1 cellular context compared by ENCODE assay signal in genomic region chr3:42502429-42503250, GRCh38.
TF ChIP-seq lines count a peak whose summit lies in the region.

TSS of gene VIPR1 (plus strand) at chr3:42502643. CDS start at chr3:42502736, 93 bp downstream.

TF ChIP-seq in K562, 482 proteins besides CTCF, POLR2A, EP300 and RAD21 (continued from another document and continues in another):
- peak; percentile 99 for TF ChIP-seq NFYB (IDR thresholded peaks at IDR 0.05; ENCODE audit: extremely low read depth, insufficient read length)
- TF ChIP-seq MCM3 (IDR thresholded peaks at IDR 0.05), result no peak
- no peak for TF ChIP-seq HMG20A (CRISPR knock-in tag; conservative IDR thresholded peaks at IDR 0.05)
- TF ChIP-seq RREB1 (CRISPR knock-in tag; IDR thresholded peaks at IDR 0.05), result 0 out of 2 replicates have a peak, but pooled peaks have one; percentile 50
- TF ChIP-seq AFF1 (IDR thresholded peaks at IDR 0.05; ENCODE audit: low read depth in 1 of 2, partially characterized antibody in 2 of 2), result no peak
- no peak for TF ChIP-seq CCNT2 (IDR thresholded peaks at IDR 0.05; ENCODE audit: borderline replicate concordance, extremely low read depth, insufficient read length, low read depth, low read length)
- no peak for TF ChIP-seq RAD51 (IDR thresholded peaks at IDR 0.05; ENCODE audit: borderline replicate concordance, low read depth)
- TF ChIP-seq ATF1 (CRISPR knock-in tag; IDR thresholded peaks at IDR 0.05), result no peak
- peak; percentile 47; the same call in 1 of the 2 replicates for TF ChIP-seq ATF1 (tag; IDR thresholded peaks at IDR 0.05)
- no peak for TF ChIP-seq RFX1 (IDR thresholded peaks at IDR 0.05)
- no peak for TF ChIP-seq ZKSCAN3 (CRISPR knock-in tag; IDR thresholded peaks at IDR 0.05)
- TF ChIP-seq CTCFL (IDR thresholded peaks at IDR 0.05; ENCODE audit: borderline replicate concordance, insufficient read depth, low read depth, low read length, poor library complexity, severe bottlenecking), result peak; percentile 3
- no peak for TF ChIP-seq ZNF609 (CRISPR knock-in tag; IDR thresholded peaks at IDR 0.05; ENCODE audit: borderline replicate concordance)
- no peak for TF ChIP-seq PRDM10 (IDR thresholded peaks at IDR 0.05; ENCODE audit: partially characterized antibody)
- TF ChIP-seq CSDE1 (IDR thresholded peaks at IDR 0.05), result no peak
- TF ChIP-seq NR2F6 (CRISPR knock-in tag; IDR thresholded peaks at IDR 0.05), result no peak
- TF ChIP-seq ZNF717 (CRISPR knock-in tag; IDR thresholded peaks at IDR 0.05), result no peak
- TF ChIP-seq RBFOX2 (IDR thresholded peaks at IDR 0.05; ENCODE audit: low read depth, low read length), result peak; percentile 29; the same call in 1 of the 2 replicates
- TF ChIP-seq ZBTB26 (CRISPR knock-in tag; IDR thresholded peaks at IDR 0.05), result no peak
- TF ChIP-seq THRB (CRISPR knock-in tag; conservative IDR thresholded peaks at IDR 0.05), result no peak
- no peak for TF ChIP-seq CGGBP1 (CRISPR knock-in tag; IDR thresholded peaks at IDR 0.05)
- peak; percentile 46; the same call in 1 of the 2 replicates for TF ChIP-seq RB1 (IDR thresholded peaks at IDR 0.05; ENCODE audit: low read depth)
